1 cellular context compared by ENCODE assay signal in genomic region chr5:146118325-146118724, GRCh38.
TF ChIP-seq lines count a peak whose summit lies in the region.

No MANE protein-coding gene starts in this region.

TF ChIP-seq in GM23338, 12 proteins besides CTCF, POLR2A, EP300 and RAD21 (continued from another document):
- TF ChIP-seq ZNF462 (CRISPR knock-in tag; IDR thresholded peaks at IDR 0.05) (no peak), POLR2AphosphoS5 (IDR thresholded peaks at IDR 0.05; ENCODE audit: low read depth) (no peak), REST (IDR thresholded peaks at IDR 0.05; ENCODE audit: unreplicated experiment) (no peak), NANOG (IDR thresholded peaks at IDR 0.05; ENCODE audit: borderline replicate concordance) (no peak), EZH2 (IDR thresholded peaks at IDR 0.05; ENCODE audit: low read depth, unreplicated experiment) (no peak)
